In the genomic region with DNA sequence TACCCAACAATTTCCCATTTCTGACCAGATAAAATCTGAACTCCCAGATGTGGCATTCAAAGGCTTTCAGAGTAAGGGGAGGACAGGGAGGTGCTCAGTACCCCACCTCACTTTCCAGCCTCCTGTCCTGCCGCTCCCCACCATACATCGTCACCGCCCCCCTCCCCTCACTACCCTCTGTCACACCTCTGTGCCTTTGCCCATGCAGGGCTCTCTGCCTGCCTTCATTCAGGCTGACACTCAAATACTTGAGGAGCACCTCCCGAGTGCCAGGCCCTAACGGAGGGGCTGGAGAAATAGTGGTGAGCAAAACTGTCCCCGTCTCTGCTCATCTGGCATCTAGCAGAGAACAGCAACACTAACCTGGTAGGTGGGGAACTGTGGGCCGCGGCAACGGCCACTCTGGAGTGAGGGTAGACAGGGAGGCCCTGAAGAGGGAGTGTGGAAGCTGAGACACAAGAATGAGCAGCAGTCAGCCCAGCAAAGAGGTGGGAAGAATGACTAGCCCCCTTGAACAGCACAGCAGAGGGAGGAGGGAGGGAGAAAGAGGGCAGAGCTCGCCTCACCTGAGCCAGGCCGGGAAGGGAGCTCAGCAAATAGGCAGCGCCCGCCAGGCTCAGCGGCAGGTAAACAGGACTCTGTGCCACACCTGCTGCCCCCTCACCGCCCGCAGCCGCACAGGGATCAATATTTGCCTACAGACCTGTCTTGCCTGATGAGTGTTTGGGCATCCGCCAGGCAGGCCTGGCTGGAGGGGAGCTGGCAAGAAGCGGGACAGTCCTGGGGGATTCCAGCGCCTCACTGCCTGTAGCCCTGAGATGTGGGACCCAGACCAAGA, we compare ENCODE assay signal across 12 cellular contexts. TPM values are rescaled to one million over a fixed set of nuclear protein-coding genes. Genes with fewer than 3 reads are reported as not detected.
A peak's percentile ranks its signal among the peaks of the same experiment; 100 is the strongest.
DNase-seq lines count a peak whose midpoint lies in the region; ATAC-seq, FAIRE-seq and TF ChIP-seq lines count a peak whose summit lies in the region.
"Not testable (repeated sequence)": the region's sequence is repeated elsewhere in the genome, so short reads cannot be mapped to it uniquely, and the experiment has no call there.
"Had no signal": no experiment of that assay in that cellular context is flagged by ENCODE, and none has a peak within 500 bp of the region (broad histone marks: within the 10 kb centered on the region; RNA-seq: fewer than 3 reads in every experiment).

No MANE protein-coding gene starts in this region.

- H3K9ac ChIP-seq in HepG2 (ENCODE audit: insufficient read depth, low read depth, low read length); parathyroid adenoma: not testable (repeated sequence)
- peak overlapping the region; percentile 25 for H3K9ac ChIP-seq in mucosa of stomach (ENCODE audit: low read length)

- ATAC-seq in GM23338 (peak; percentile 26), RWPE2 (ENCODE audit: low read depth) (peak; percentile 21; the same call in 2 of the 3 replicates), HepG2 (peak; percentile 68), upper lobe of right lung (peak; percentile 52)
- not testable (repeated sequence) for ATAC-seq in activated CD8-positive, alpha-beta memory T cell treated with anti-CD3 and anti-CD28 coated beads, Interleukin-2, amount 10 ng/mL, durations not matched to agents 7 days and 5 days

- not testable (repeated sequence) for TF ChIP-seq CTCF in GM23338 (conservative IDR thresholded peaks at IDR 0.05; ENCODE audit: low read depth in 2 of 2); RWPE2 (IDR thresholded peaks at IDR 0.05; ENCODE audit: poor library complexity, severe bottlenecking); esophagus muscularis mucosa (IDR thresholded peaks at IDR 0.05); HepG2 (CRISPR knock-in tag; IDR thresholded peaks at IDR 0.05); parathyroid adenoma (IDR thresholded peaks at IDR 0.05); upper lobe of right lung (IDR thresholded peaks at IDR 0.05)

- TF ChIP-seq RAD21 in HepG2 (CRISPR knock-in tag; IDR thresholded peaks at IDR 0.05): not testable (repeated sequence)

- not testable (repeated sequence) for H3K79me2 ChIP-seq in GM23338 (replicated peaks; ENCODE audit: insufficient read depth); HepG2 (ENCODE audit: insufficient read depth, low read length); parathyroid adenoma

- H3K4me1 ChIP-seq in GM23338 (ENCODE audit: insufficient read depth); RWPE2 (ENCODE audit: insufficient read depth, poor library complexity, severe bottlenecking); esophagus muscularis mucosa; HepG2 (ENCODE audit: insufficient read depth, low read length); mucosa of stomach (ENCODE audit: control insufficient read depth, insufficient read depth, low read length); parathyroid adenoma; upper lobe of right lung: not testable (repeated sequence)

- CTCF ChIA-PET in activated CD8-positive, alpha-beta memory T cell treated with anti-CD3 and anti-CD28 coated beads, Interleukin-2, amount 10 ng/mL, durations not matched to agents 7 days and 5 days (lab: Charles Lee); HepG2 (lab: Yijun Ruan, JAX; ENCODE audit: low intra/inter-chr PET ratio, low total read pairs): not testable (repeated sequence)

- H3K4me3 ChIP-seq in GM23338; RWPE2 (ENCODE audit: severe bottlenecking); esophagus muscularis mucosa; HepG2 (replicated peaks in 1 of 3; ENCODE audit: insufficient read depth in 1 of 3, low read depth in 2 of 3, low read length in 3 of 3); mucosa of stomach (ENCODE audit: low read length); parathyroid adenoma (ENCODE audit: low read depth, low read length); upper lobe of right lung: not testable (repeated sequence)

- not testable (repeated sequence) for H3K27me3 ChIP-seq in GM23338 (ENCODE audit: insufficient read depth); RWPE2 (ENCODE audit: insufficient read depth, poor library complexity, severe bottlenecking); esophagus muscularis mucosa; HepG2 (ENCODE audit: control insufficient read depth in 1 of 2, insufficient read depth in 2 of 2, low read length in 2 of 2); mucosa of stomach (ENCODE audit: control insufficient read depth, insufficient read depth, low read length); parathyroid adenoma (ENCODE audit: control insufficient read depth, insufficient read depth, low read length); upper lobe of right lung

- H3K27ac Mint-ChIP-seq in GM23338; activated CD8-positive, alpha-beta memory T cell treated with anti-CD3 and anti-CD28 coated beads, Interleukin-2, amount 10 ng/mL, durations not matched to agents 7 days and 5 days: not testable (repeated sequence)

- BruUV-seq in HepG2 (replicated peaks; lab: Mats Ljungman, UMichigan): not testable (repeated sequence)

- H3K36me3 Mint-ChIP-seq in GM23338 (ENCODE audit: low read depth); activated CD8-positive, alpha-beta memory T cell treated with anti-CD3 and anti-CD28 coated beads, Interleukin-2, amount 10 ng/mL, durations not matched to agents 7 days and 5 days: not testable (repeated sequence)

- not testable (repeated sequence) for TF ChIP-seq EP300 in esophagus muscularis mucosa (IDR thresholded peaks at IDR 0.05); HepG2 (IDR thresholded peaks at IDR 0.05; ENCODE audit: low read depth in 2 of 2, low read length in 2 of 2); HepG2 (CRISPR knock-in tag; IDR thresholded peaks at IDR 0.05; ENCODE audit: borderline replicate concordance)

- intact Hi-C loops in esophagus muscularis mucosa (cut with DNase I); HepG2 (cut with micrococcal nuclease; ENCODE audit: unreplicated experiment); upper lobe of right lung (cut with DNase I): not testable (repeated sequence)

- H3K4me2 ChIP-seq in GM23338; HepG2 (ENCODE audit: low read depth, low read length); parathyroid adenoma (ENCODE audit: low read length): not testable (repeated sequence)

- not testable (repeated sequence) for H3K27me3 Mint-ChIP-seq in GM23338 (ENCODE audit: insufficient read depth, low read depth, poor library complexity); activated CD8-positive, alpha-beta memory T cell treated with anti-CD3 and anti-CD28 coated beads, Interleukin-2, amount 10 ng/mL, durations not matched to agents 7 days and 5 days

- not testable (repeated sequence) for H3K36me3 ChIP-seq in GM23338 (ENCODE audit: insufficient read depth); RWPE2 (ENCODE audit: low read depth); esophagus muscularis mucosa; HepG2 (replicated peaks in 1 of 2; ENCODE audit: control insufficient read depth in 1 of 2, insufficient read depth in 2 of 2, low read length in 2 of 2); mucosa of stomach (ENCODE audit: control insufficient read depth, insufficient read depth, low read length); parathyroid adenoma (ENCODE audit: control insufficient read depth, insufficient read depth, low read length); upper lobe of right lung

- FAIRE-seq in HepG2 (lab: Jason Lieb, UNC): peak; percentile 26

- WGBS in esophagus muscularis mucosa: 52% methylated on average over 6 of the region's 20 CpGs
- 39% methylated on average over 8 of the region's 20 CpGs for WGBS in HepG2 (ENCODE audit: low lambda C conversion rate)

- POLR2A ChIA-PET in HepG2 (lab: Yijun Ruan, JAX): not testable (repeated sequence)

- not testable (repeated sequence) for H3K9me2 ChIP-seq in GM23338 (ENCODE audit: insufficient read depth)

- TF ChIP-seq POLR2A in esophagus muscularis mucosa (IDR thresholded peaks at IDR 0.05; ENCODE audit: low read depth); HepG2 (IDR thresholded peaks at IDR 0.05; ENCODE audit: insufficient read depth in 1 of 2, low read depth in 2 of 2, low read length in 2 of 2): not testable (repeated sequence)

- not testable (repeated sequence) for H2AFZ ChIP-seq in GM23338; HepG2 (ENCODE audit: low read length)
- H2AFZ ChIP-seq in parathyroid adenoma: peak overlapping the region; percentile 95

- in situ Hi-C loops in HepG2 (cut with HindIII; ENCODE audit: extremely low pct_ligation_motif_present, low pct_unique_long_range_greater_than_20kb): not testable (repeated sequence)

- H3K27ac ChIP-seq in GM23338 (ENCODE audit: low read depth); RWPE2 (ENCODE audit: poor library complexity, severe bottlenecking); esophagus muscularis mucosa (replicated peaks in 1 of 4); HepG2 (ENCODE audit: extremely low read length, insufficient read depth, low read length); upper lobe of right lung: not testable (repeated sequence)
- H3K27ac ChIP-seq in parathyroid adenoma: peak overlapping the region; percentile 43

- not testable (repeated sequence) for H3K4me1 Mint-ChIP-seq in GM23338
- H3K4me1 Mint-ChIP-seq in activated CD8-positive, alpha-beta memory T cell treated with anti-CD3 and anti-CD28 coated beads, Interleukin-2, amount 10 ng/mL, durations not matched to agents 7 days and 5 days: peaks cover 23% of the 10 kb centered on the region

- not testable (repeated sequence) for H3K9me3 Mint-ChIP-seq in GM23338; activated CD8-positive, alpha-beta memory T cell treated with anti-CD3 and anti-CD28 coated beads, Interleukin-2, amount 10 ng/mL, durations not matched to agents 7 days and 5 days (ENCODE audit: low read depth)

- H3K4me3 Mint-ChIP-seq in GM23338; activated CD8-positive, alpha-beta memory T cell treated with anti-CD3 and anti-CD28 coated beads, Interleukin-2, amount 10 ng/mL, durations not matched to agents 7 days and 5 days: not testable (repeated sequence)

- not testable (repeated sequence) for DNase-seq in GM23338 (ENCODE audit: low spot score); RWPE2 (ENCODE audit: low spot score); HepG2 (ENCODE audit: low spot score); upper lobe of right lung
- DNase-seq in activated CD8-positive, alpha-beta memory T cell treated with anti-CD3 and anti-CD28 coated beads, Interleukin-2, amount 10 ng/mL, durations not matched to agents 7 days and 5 days: peak; percentile 34
- peak; percentile 66 for DNase-seq in esophagus muscularis mucosa (ENCODE audit: extremely low spot score)

- H3F3A ChIP-seq in GM23338 (replicated peaks; ENCODE audit: low read depth): not testable (repeated sequence)

- H4K20me1 ChIP-seq in GM23338 (replicated peaks; ENCODE audit: insufficient read depth); HepG2 (ENCODE audit: insufficient read depth, low read length): not testable (repeated sequence)

- not testable (repeated sequence) for H3K9me3 ChIP-seq in RWPE2 (ENCODE audit: severe bottlenecking); esophagus muscularis mucosa; HepG2 (ENCODE audit: low read length); mucosa of stomach (ENCODE audit: control insufficient read depth, low read length); parathyroid adenoma (ENCODE audit: control insufficient read depth, low read length); upper lobe of right lung

RNA-seq across cellular contexts. Expression of a gene that starts 42.7 kb away (rescaled TPM):
- total RNA-seq in GM23338 (2014; rRNA removed; shearing (Covaris generic)): 0.45 and 0.66 TPM in 2 replicates
- polyA plus RNA-seq in GM23338 (2016; fragmentation: Nextera tagmentation; extraction: Ambion mirVana): 2.1 and 2.3 TPM in 2 replicates
- total RNA-seq in activated CD8-positive, alpha-beta memory T cell treated with anti-CD3 and anti-CD28 coated beads, Interleukin-2, amount 10 ng/mL, durations not matched to agents 7 days and 5 days: not detected
- total RNA-seq in esophagus muscularis mucosa: 1 to 10 TPM; 1.9 to 7.5 (median 5.4) TPM
- 76.7 and 78.2 TPM in 2 replicates for total RNA-seq in HepG2 (2016; rRNA removed; fragmentation: Illumina TruSeq; extraction: Trizol)
- 5.2 and 5.6 TPM in 2 replicates for total RNA-seq in HepG2 (2016; cell fraction: cytosol; rRNA removed; fragmentation: Illumina TruSeq; extraction: Trizol; ENCODE audit: low read depth)
- 71.9 and 77.2 TPM in 2 replicates for total RNA-seq in HepG2 (2016; cell fraction: insoluble cytoplasmic fraction; rRNA removed; fragmentation: Illumina TruSeq; extraction: Trizol)
- total RNA-seq in HepG2 (2016; cell fraction: membrane; rRNA removed; fragmentation: Illumina TruSeq; extraction: Trizol): 30.7 and 32.7 TPM in 2 replicates
- total RNA-seq in HepG2 (2016; cell fraction: nucleus; rRNA removed; fragmentation: Illumina TruSeq; extraction: Trizol): 36.3 and 39.1 TPM in 2 replicates
- polyA plus RNA-seq in HepG2 (2011; rRNA removed): 8.3 and 15.9 TPM in 2 replicates
- 7.9 and 22.0 TPM in 2 replicates for polyA plus RNA-seq in HepG2 (2011; cell fraction: cytosol; rRNA removed)
- 10.3 and 30.4 TPM in 2 replicates for polyA plus RNA-seq in HepG2 (2011; cell fraction: nucleus; rRNA removed)
- 15.3 and 18.2 TPM in 2 replicates for polyA plus RNA-seq in HepG2 (2012)
- polyA plus RNA-seq in HepG2 (2016; cell fraction: cytosol; fragmentation: Illumina TruSeq; extraction: Trizol; ENCODE audit: low read depth): 3.4 and 4.4 TPM in 2 replicates
- 78.3 and 86.6 TPM in 2 replicates for polyA plus RNA-seq in HepG2 (2016; cell fraction: insoluble cytoplasmic fraction; fragmentation: Illumina TruSeq; extraction: Trizol; ENCODE audit: low read depth)
- 24.2 and 24.8 TPM in 2 replicates for polyA plus RNA-seq in HepG2 (2016; cell fraction: membrane; fragmentation: Illumina TruSeq; extraction: Trizol; ENCODE audit: low read depth)
- polyA plus RNA-seq in HepG2 (2016; cell fraction: nucleus; fragmentation: Illumina TruSeq; extraction: Trizol; ENCODE audit: insufficient read depth, low read depth): 69.9 and 75.7 TPM in 2 replicates
- 27.3 TPM in 1 of 2 replicates, not detected in the other for polyA minus RNA-seq in HepG2 (2011; rRNA and poly(A)+ RNA removed; ENCODE audit: low replicate concordance)
- polyA minus RNA-seq in HepG2 (2011; cell fraction: cytosol; rRNA and poly(A)+ RNA removed): 4.8 and 16.6 TPM in 2 replicates
- polyA minus RNA-seq in HepG2 (2011; cell fraction: nucleus; rRNA and poly(A)+ RNA removed): 4.5 and 6.4 TPM in 2 replicates
- total RNA-seq in upper lobe of right lung: not detected
- total RNA-seq: Caco-2; CD8-positive, alpha-beta memory T cell; HFFc6; HT1080 had no signal
- polyA plus RNA-seq: CD8-positive, alpha-beta memory T cell had no signal

RNA-seq across cellular contexts. Expression of a gene that starts 54.1 kb away (rescaled TPM):
- 146 and 152 TPM in 2 replicates for total RNA-seq in GM23338 (2014; rRNA removed; shearing (Covaris generic))
- 66.7 and 66.9 TPM in 2 replicates for polyA plus RNA-seq in GM23338 (2016; fragmentation: Nextera tagmentation; extraction: Ambion mirVana)
- 10 to 100 TPM; 61.0 to 69.4 TPM for total RNA-seq in activated CD8-positive, alpha-beta memory T cell treated with anti-CD3 and anti-CD28 coated beads, Interleukin-2, amount 10 ng/mL, durations not matched to agents 7 days and 5 days
- total RNA-seq in esophagus muscularis mucosa: 10 to 100 TPM; 14.4 to 26.8 (median 23.8) TPM
- total RNA-seq in HepG2 (2016; rRNA removed; fragmentation: Illumina TruSeq; extraction: Trizol): 95.1 and 125 TPM in 2 replicates
- total RNA-seq in HepG2 (2016; cell fraction: cytosol; rRNA removed; fragmentation: Illumina TruSeq; extraction: Trizol; ENCODE audit: low read depth): 24.4 and 29.7 TPM in 2 replicates
- 98.6 and 131 TPM in 2 replicates for total RNA-seq in HepG2 (2016; cell fraction: insoluble cytoplasmic fraction; rRNA removed; fragmentation: Illumina TruSeq; extraction: Trizol)
- 38.2 and 39.4 TPM in 2 replicates for total RNA-seq in HepG2 (2016; cell fraction: membrane; rRNA removed; fragmentation: Illumina TruSeq; extraction: Trizol)
- total RNA-seq in HepG2 (2016; cell fraction: nucleus; rRNA removed; fragmentation: Illumina TruSeq; extraction: Trizol): 41.6 and 47.4 TPM in 2 replicates
- polyA plus RNA-seq in HepG2 (2011; rRNA removed): 54.6 and 86.7 TPM in 2 replicates
- 51.6 and 56.5 TPM in 2 replicates for polyA plus RNA-seq in HepG2 (2011; cell fraction: cytosol; rRNA removed)
- polyA plus RNA-seq in HepG2 (2011; cell fraction: nucleus; rRNA removed): 17.3 and 20.8 TPM in 2 replicates
- 24.3 and 40.9 TPM in 2 replicates for polyA plus RNA-seq in HepG2 (2012)
- 18.3 and 23.8 TPM in 2 replicates for polyA plus RNA-seq in HepG2 (2016; cell fraction: cytosol; fragmentation: Illumina TruSeq; extraction: Trizol; ENCODE audit: low read depth)
- 122 and 138 TPM in 2 replicates for polyA plus RNA-seq in HepG2 (2016; cell fraction: insoluble cytoplasmic fraction; fragmentation: Illumina TruSeq; extraction: Trizol; ENCODE audit: low read depth)
- polyA plus RNA-seq in HepG2 (2016; cell fraction: membrane; fragmentation: Illumina TruSeq; extraction: Trizol; ENCODE audit: low read depth): 25.8 and 36.5 TPM in 2 replicates
- polyA plus RNA-seq in HepG2 (2016; cell fraction: nucleus; fragmentation: Illumina TruSeq; extraction: Trizol; ENCODE audit: insufficient read depth, low read depth): 52.5 and 67.8 TPM in 2 replicates
- 26.7 and 64.8 TPM in 2 replicates for polyA minus RNA-seq in HepG2 (2011; rRNA and poly(A)+ RNA removed; ENCODE audit: low replicate concordance)
- polyA minus RNA-seq in HepG2 (2011; cell fraction: cytosol; rRNA and poly(A)+ RNA removed): 30.4 and 34.8 TPM in 2 replicates
- 22.3 and 31.0 TPM in 2 replicates for polyA minus RNA-seq in HepG2 (2011; cell fraction: nucleus; rRNA and poly(A)+ RNA removed)
- 22.8 TPM for total RNA-seq in upper lobe of right lung
